Comparison of ENCODE assay signal across 7 cellular contexts in genomic region chr1:12899186-12899585, GRCh38. TPM values are rescaled to one million over a fixed set of nuclear protein-coding genes. Genes with fewer than 3 reads are reported as not detected.
"Had no signal": no experiment of that assay in that cellular context is flagged by ENCODE, and none has a peak within 500 bp of the region (broad histone marks: within the 10 kb centered on the region; RNA-seq: fewer than 3 reads in every experiment).

No MANE protein-coding gene starts in this region.

RNA-seq across cellular contexts. Expression of gene PRAMEF10, which starts 1.1 kb away (rescaled TPM):
- total RNA-seq: GM23248, GM23338, H1, H4, H7, H9, HFFc6 had no signal

RNA-seq across cellular contexts. Expression of gene PRAMEF4, which starts 13.2 kb away (rescaled TPM):
- total RNA-seq: GM23248, GM23338, H1, H4, H7, H9, HFFc6 had no signal

RNA-seq across cellular contexts. Expression of gene PRAMEF7, which starts 17.2 kb away (rescaled TPM):
- total RNA-seq: GM23248, GM23338, H1, H4, H7, H9, HFFc6 had no signal

RNA-seq across cellular contexts. Expression of gene PRAMEF2, which starts 42.3 kb away (rescaled TPM):
- total RNA-seq: GM23248, GM23338, H1, H4, H7, H9, HFFc6 had no signal

RNA-seq across cellular contexts. Expression of gene PRAMEF6, which starts 48.2 kb away (rescaled TPM):
- total RNA-seq: GM23248, GM23338, H1, H4, H7, H9, HFFc6 had no signal
